29 cellular contexts compared by ENCODE assay signal in the genomic region with DNA sequence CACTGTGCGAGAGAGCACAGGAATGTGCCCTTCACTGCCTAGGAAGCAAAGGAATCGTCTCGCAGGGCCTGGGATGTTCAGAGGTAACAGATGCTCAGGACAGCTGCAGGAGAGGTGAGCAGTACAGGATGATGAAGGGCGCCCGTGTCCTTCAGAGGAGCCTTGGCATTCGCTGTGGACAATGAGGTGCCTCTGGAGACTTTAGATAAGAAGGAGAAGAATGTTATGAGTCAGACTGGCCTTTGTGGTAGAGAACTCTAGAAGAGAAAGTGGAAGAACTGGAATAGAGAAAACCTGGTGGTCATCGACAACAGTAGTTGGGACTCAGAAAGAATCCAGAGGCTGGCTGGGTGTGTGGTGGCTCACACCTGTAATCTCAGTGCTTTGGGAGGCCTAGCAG.
DNase-seq lines count a peak whose midpoint lies in the region; ATAC-seq, FAIRE-seq and TF ChIP-seq lines count a peak whose summit lies in the region.
"Had no signal": no experiment of that assay in that cellular context is flagged by ENCODE, and none has a peak within 500 bp of the region (broad histone marks: within the 10 kb centered on the region; RNA-seq: fewer than 3 reads in every experiment).

No MANE protein-coding gene starts in this region.

- H3K27me3 ChIP-seq in astrocyte (ENCODE audit: insufficient read depth, low read length) = peaks cover 52% of the 10 kb centered on the region
- H3K27me3 ChIP-seq in right atrium auricular region = no peaks in the 10 kb centered on the region
- H3K27me3 ChIP-seq: body of pancreas, pancreas had no signal

- no peak overlapping the region for H3K4me3 Mint-ChIP-seq in astrocyte (ENCODE audit: unreplicated experiment)
- H3K4me3 Mint-ChIP-seq: activated CD4-positive, alpha-beta memory T cell treated with anti-CD3 and anti-CD28 coated beads, Interleukin-2, amount 10 ng/mL, durations not matched to agents 7 days and 5 days; activated naive CD8-positive, alpha-beta T cell treated with anti-CD3 and anti-CD28 coated beads, Interleukin-2, amount 50 U/mL, for 24 hours; nephron; stimulated activated naive CD8-positive, alpha-beta T cell treated with anti-CD3 and anti-CD28 coated beads, Interleukin-15, Interleukin-2, amounts not matched to agents 100 ng/mL and 50 ng/mL, for 24 hours had no signal

- no peak overlapping the region for H3K27ac ChIP-seq in astrocyte (ENCODE audit: low read depth, low read length)
- H3K27ac ChIP-seq in right atrium auricular region = no peak overlapping the region
- H3K27ac ChIP-seq: body of pancreas, heart right ventricle, left ventricle myocardium inferior, pancreas, spleen, tibial artery had no signal

- H3K27me3 Mint-ChIP-seq in astrocyte (ENCODE audit: low read depth, unreplicated experiment) = peaks cover 69% of the 10 kb centered on the region

- H3K9me3 ChIP-seq in astrocyte (ENCODE audit: insufficient read depth, low read depth, low read length) (peaks cover 2% of the 10 kb centered on the region), right atrium auricular region (no peaks in the 10 kb centered on the region)
- H3K9me3 ChIP-seq: body of pancreas, heart right ventricle, left ventricle myocardium inferior, pancreas, spleen, tibial artery had no signal

- H3K4me1 ChIP-seq in astrocyte (ENCODE audit: insufficient read depth, low read length) (no peaks in the 10 kb centered on the region), right atrium auricular region (no peaks in the 10 kb centered on the region)
- H3K4me1 ChIP-seq: body of pancreas, heart right ventricle, left ventricle myocardium inferior, pancreas, tibial artery had no signal

- peaks cover 7% of the 10 kb centered on the region for H3K9me3 Mint-ChIP-seq in astrocyte (ENCODE audit: unreplicated experiment)
- H3K9me3 Mint-ChIP-seq: activated CD4-positive, alpha-beta memory T cell treated with anti-CD3 and anti-CD28 coated beads, Interleukin-2, amount 10 ng/mL, durations not matched to agents 7 days and 5 days; activated naive CD8-positive, alpha-beta T cell treated with anti-CD3 and anti-CD28 coated beads, Interleukin-2, amount 50 U/mL, for 24 hours; nephron; stimulated activated naive CD8-positive, alpha-beta T cell treated with anti-CD3 and anti-CD28 coated beads, Interleukin-15, Interleukin-2, amounts not matched to agents 100 ng/mL and 50 ng/mL, for 24 hours had no signal

- ATAC-seq in SK-N-SH treated with all-trans-retinoic acid at 6 μM for 48 hours = no peak
- ATAC-seq: activated naive CD8-positive, alpha-beta T cell treated with anti-CD3 and anti-CD28 coated beads, Interleukin-2, amount 50 U/mL, for 24 hours; body of pancreas; heart right ventricle; pancreas; right cardiac atrium had no signal

- H3K9ac ChIP-seq in astrocyte (ENCODE audit: low read length) = no peak overlapping the region

- H2AFZ ChIP-seq in astrocyte (ENCODE audit: low read depth, low read length) = no peak overlapping the region

- H3K4me3 ChIP-seq in astrocyte (ENCODE audit: insufficient read depth, low read depth, low read length) (no peak overlapping the region), right atrium auricular region (no peak overlapping the region)
- H3K4me3 ChIP-seq: body of pancreas, heart right ventricle, left ventricle myocardium inferior, pancreas, spleen, tibial artery had no signal

- H4K20me1 ChIP-seq in astrocyte (ENCODE audit: insufficient read depth, low read length) = no peaks in the 10 kb centered on the region

- no peaks in the 10 kb centered on the region for H3K36me3 ChIP-seq in astrocyte (ENCODE audit: insufficient read depth, low read length)
- no peaks in the 10 kb centered on the region for H3K36me3 ChIP-seq in right atrium auricular region
- H3K36me3 ChIP-seq: heart right ventricle, left ventricle myocardium inferior, pancreas, spleen, tibial artery had no signal

- no peak for FAIRE-seq in astrocyte (lab: Jason Lieb, UNC)
- FAIRE-seq: GM18507, pancreas had no signal

- H3K4me1 Mint-ChIP-seq in astrocyte (ENCODE audit: low read depth, unreplicated experiment) = no peaks in the 10 kb centered on the region
- H3K4me1 Mint-ChIP-seq: activated naive CD8-positive, alpha-beta T cell treated with anti-CD3 and anti-CD28 coated beads, Interleukin-2, amount 50 U/mL, for 24 hours; nephron had no signal

- H3K4me2 ChIP-seq in astrocyte (ENCODE audit: low read length) = no peak overlapping the region

- H3K36me3 Mint-ChIP-seq in astrocyte (ENCODE audit: low read depth, unreplicated experiment) = peaks cover 2% of the 10 kb centered on the region

- DNase-seq in ELF-1 (ENCODE audit: low read depth, low spot score) (peak; percentile 46), M059J (ENCODE audit: low read depth) (peak; percentile 46), astrocyte (ENCODE audit: low read depth) (no peak), mesenteric fat pad (ENCODE audit: low spot score) (peak; percentile 55), DMS53 treated with DMSO at 0.1 percent for 48 hours (lab: John Stamatoyannopoulos, UW; ENCODE audit: unreplicated experiment) (no peak), right atrium auricular region (ENCODE audit: low spot score) (no peak), mucosa of gallbladder (ENCODE audit: low spot score) (no peak)
- DNase-seq: activated CD4-positive, alpha-beta memory T cell treated with anti-CD3 and anti-CD28 coated beads, Interleukin-2, amount 10 ng/mL, durations not matched to agents 7 days and 5 days; activated CD4-positive, CD25-positive, alpha-beta regulatory T cell; activated gamma-delta T cell treated with Interleukin-2 at 50 U/mL for 16 hours; activated naive CD8-positive, alpha-beta T cell treated with anti-CD3 and anti-CD28 coated beads, Interleukin-2, amount 50 U/mL, for 24 hours; body of pancreas; foreskin fibroblast; GF-D8; heart right ventricle; left ventricle myocardium inferior; midbrain; NCI-H2081 treated with DMSO at 0.1 percent for 48 hours; NCI-H82; pancreas; right cardiac atrium; SHP77 treated with DMSO at 0.1 percent for 48 hours; spleen; stimulated activated CD4-positive, alpha-beta T cell treated with anti-CD3 and anti-CD28 coated beads, Interleukin-4, amount 100 ng/mL, for 24 hours; tibial artery had no signal

- H3K79me2 ChIP-seq in astrocyte (ENCODE audit: insufficient read depth, low read length) = no peaks in the 10 kb centered on the region

- no peak for TF ChIP-seq CTCF in astrocyte (IDR thresholded peaks at IDR 0.05; ENCODE audit: insufficient read depth, low read depth, low read length)
- no peak for TF ChIP-seq CTCF in right atrium auricular region (IDR thresholded peaks at IDR 0.05)

- peak overlapping the region; percentile 1 for H3K27ac Mint-ChIP-seq in astrocyte (ENCODE audit: unreplicated experiment)
- H3K27ac Mint-ChIP-seq: activated CD4-positive, alpha-beta memory T cell treated with anti-CD3 and anti-CD28 coated beads, Interleukin-2, amount 10 ng/mL, durations not matched to agents 7 days and 5 days; activated naive CD8-positive, alpha-beta T cell treated with anti-CD3 and anti-CD28 coated beads, Interleukin-2, amount 50 U/mL, for 24 hours; nephron; stimulated activated naive CD8-positive, alpha-beta T cell treated with anti-CD3 and anti-CD28 coated beads, Interleukin-15, Interleukin-2, amounts not matched to agents 100 ng/mL and 50 ng/mL, for 24 hours had no signal

TF ChIP-seq in SK-N-SH treated with all-trans-retinoic acid at 6 μM for 48 hours, 23 proteins besides CTCF, POLR2A, EP300 and RAD21:
- TF ChIP-seq, protein P1, sequence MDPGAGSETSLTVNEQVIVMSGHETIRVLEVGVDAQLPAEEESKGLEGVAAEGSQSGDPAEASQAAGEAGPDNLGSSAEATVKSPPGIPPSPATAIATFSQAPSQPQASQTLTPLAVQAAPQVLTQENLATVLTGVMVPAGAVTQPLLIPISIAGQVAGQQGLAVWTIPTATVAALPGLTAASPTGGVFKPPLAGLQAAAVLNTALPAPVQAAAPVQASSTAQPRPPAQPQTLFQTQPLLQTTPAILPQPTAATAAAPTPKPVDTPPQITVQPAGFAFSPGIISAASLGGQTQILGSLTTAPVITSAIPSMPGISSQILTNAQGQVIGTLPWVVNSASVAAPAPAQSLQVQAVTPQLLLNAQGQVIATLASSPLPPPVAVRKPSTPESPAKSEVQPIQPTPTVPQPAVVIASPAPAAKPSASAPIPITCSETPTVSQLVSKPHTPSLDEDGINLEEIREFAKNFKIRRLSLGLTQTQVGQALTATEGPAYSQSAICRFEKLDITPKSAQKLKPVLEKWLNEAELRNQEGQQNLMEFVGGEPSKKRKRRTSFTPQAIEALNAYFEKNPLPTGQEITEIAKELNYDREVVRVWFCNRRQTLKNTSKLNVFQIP (CRISPR knock-in tag; IDR thresholded peaks at IDR 0.05; ENCODE audit: borderline replicate concordance, low read depth) = no peak
- no peak for TF ChIP-seq RARB (CRISPR knock-in tag; IDR thresholded peaks at IDR 0.05)
- TF ChIP-seq SNAI2 (CRISPR knock-in tag; IDR thresholded peaks at IDR 0.05) = no peak

Comparison
In these comparisons a context has a peak if more than half of its experiments do, and no peak if none do; other contexts are left out.
1. DNase-seq: peak in ELF-1 (single experiment), M059J (single experiment) and mesenteric fat pad (single experiment); none in astrocyte (single experiment), DMS53 treated with DMSO at 0.1 percent for 48 hours (single experiment), right atrium auricular region (single experiment) and mucosa of gallbladder (single experiment).